ENCODE assay signal across 2 cellular contexts in the genomic region with DNA sequence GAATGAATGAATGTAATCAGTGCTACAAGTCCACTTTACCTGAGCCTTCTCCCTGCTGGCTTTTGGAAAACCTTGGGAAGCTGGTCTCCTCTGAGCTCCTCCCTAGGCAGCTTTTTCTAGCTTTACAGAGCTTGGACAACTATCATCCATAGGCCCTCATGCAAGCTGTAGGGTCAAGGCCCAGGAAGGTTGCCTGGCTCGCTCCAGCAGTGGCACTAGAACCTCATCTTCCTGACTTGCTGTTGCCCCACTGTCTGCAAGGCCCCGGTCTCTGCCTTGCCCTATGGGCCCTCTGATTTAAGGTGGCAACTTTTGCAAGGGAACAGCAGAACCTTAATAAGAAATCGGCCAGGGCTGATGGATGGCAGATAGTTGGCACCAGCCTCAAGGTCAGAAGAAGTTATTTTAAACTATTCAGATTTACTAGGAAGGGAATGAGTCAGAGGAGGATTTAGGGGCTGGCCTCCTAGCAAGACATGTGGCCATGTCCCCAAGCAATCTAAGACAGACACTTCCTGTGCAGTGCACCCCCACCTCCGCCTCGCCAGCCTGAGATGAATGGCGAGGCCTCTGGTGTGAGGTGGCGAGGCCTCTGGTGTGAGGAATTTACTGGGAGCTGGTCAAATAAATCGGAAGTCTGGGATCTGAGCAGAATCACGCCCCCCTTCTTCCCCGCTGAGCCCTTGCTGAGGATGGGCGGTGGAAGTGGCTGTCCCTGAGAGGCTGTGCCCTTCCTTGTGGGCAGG.
TF ChIP-seq lines count a peak whose summit lies in the region.

No MANE protein-coding gene starts in this region.

TF ChIP-seq in SK-N-SH treated with all-trans-retinoic acid at 6 μM for 48 hours, 23 proteins besides CTCF, POLR2A, EP300 and RAD21 (continued from another document):
- no peak for TF ChIP-seq ZNF8 (CRISPR knock-in tag; IDR thresholded peaks at IDR 0.05)
- TF ChIP-seq PATZ1 (CRISPR knock-in tag; IDR thresholded peaks at IDR 0.05; ENCODE audit: borderline replicate concordance), result no peak
- TF ChIP-seq ZFP30 (CRISPR knock-in tag; IDR thresholded peaks at IDR 0.05), result no peak
- no peak for TF ChIP-seq TSHZ2 (CRISPR knock-in tag; IDR thresholded peaks at IDR 0.05)
- TF ChIP-seq SNAI2 (CRISPR knock-in tag; IDR thresholded peaks at IDR 0.05), result no peak
- no peak for TF ChIP-seq ZNF70 (CRISPR knock-in tag; IDR thresholded peaks at IDR 0.05)
- no peak for TF ChIP-seq TOX (CRISPR knock-in tag; IDR thresholded peaks at IDR 0.05; ENCODE audit: borderline replicate concordance)

TF ChIP-seq in SK-N-SH, 30 proteins besides CTCF, POLR2A, EP300 and RAD21 (continued from another document):
- TF ChIP-seq, protein P1, sequence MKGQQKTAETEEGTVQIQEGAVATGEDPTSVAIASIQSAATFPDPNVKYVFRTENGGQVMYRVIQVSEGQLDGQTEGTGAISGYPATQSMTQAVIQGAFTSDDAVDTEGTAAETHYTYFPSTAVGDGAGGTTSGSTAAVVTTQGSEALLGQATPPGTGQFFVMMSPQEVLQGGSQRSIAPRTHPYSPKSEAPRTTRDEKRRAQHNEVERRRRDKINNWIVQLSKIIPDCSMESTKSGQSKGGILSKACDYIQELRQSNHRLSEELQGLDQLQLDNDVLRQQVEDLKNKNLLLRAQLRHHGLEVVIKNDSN (IDR thresholded peaks at IDR 0.05; ENCODE audit: borderline replicate concordance, low read depth), result no peak
